8 cellular contexts compared by ENCODE assay signal in the genomic region with DNA sequence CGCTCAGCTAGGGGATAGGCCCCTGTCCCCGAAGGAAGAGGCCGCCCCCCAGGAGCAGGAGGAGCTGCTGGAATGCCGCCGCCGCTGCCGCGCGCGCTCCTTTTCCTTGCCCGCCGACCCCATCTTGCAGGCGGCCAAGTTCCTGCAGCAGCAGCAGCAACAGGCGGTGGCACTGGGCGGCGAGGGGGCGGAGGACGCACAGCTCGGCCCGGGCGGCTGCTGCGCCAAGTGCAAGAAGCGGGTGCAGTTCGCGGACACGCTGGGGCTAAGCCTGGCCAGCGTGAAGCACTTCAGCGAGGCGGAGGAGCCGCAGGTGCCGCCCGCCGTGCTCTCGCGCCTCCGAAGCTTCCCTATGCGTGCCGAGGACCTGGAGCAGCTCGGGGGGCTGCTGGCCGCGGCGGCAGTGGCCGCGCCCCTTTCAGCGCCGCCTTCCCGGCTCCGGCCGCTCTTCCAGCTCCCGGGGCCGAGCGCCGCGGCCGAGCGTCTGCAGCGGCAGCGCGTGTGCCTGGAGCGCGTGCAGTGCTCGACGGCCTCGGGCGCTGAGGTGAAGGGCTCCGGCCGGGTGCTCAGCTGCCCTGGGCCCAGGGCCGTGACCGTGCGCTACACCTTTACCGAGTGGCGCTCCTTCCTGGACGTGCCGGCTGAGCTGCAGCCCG. TPM values are rescaled to one million over a fixed set of nuclear protein-coding genes. Genes with fewer than 3 reads are reported as not detected.
DNase-seq lines count a peak whose midpoint lies in the region; ATAC-seq, FAIRE-seq and TF ChIP-seq lines count a peak whose summit lies in the region.

No MANE protein-coding gene starts in this region.

- intact Hi-C loops in K562 (cut with micrococcal nuclease): no loop called here

- TF ChIP-seq POLR2A in K562 (conservative IDR thresholded peaks at IDR 0.05): no peak
- no peak for TF ChIP-seq POLR2A in suprapubic skin (IDR thresholded peaks at IDR 0.05)

- peaks cover 62% of the 10 kb centered on the region for H3K27me3 Mint-ChIP-seq in activated T-cell treated with anti-CD3 and anti-CD28 coated beads, Interleukin-2, amount 50 U/mL, for 4 hours (ENCODE audit: low read depth)

- no TSS peak for BruUV-seq in K562 (replicated peaks; lab: Mats Ljungman, UMichigan)

- WGBS in K562 (ENCODE audit: insufficient coverage, low coverage, missing lambda C conversion rate): 89% methylated on average over 22 of the region's 75 CpGs
- no CpG with 5 or more reads among the region's 75 CpGs for WGBS in suprapubic skin

- no peaks in the 10 kb centered on the region for H3K36me3 ChIP-seq in MM.1S (replicated peaks; ENCODE audit: insufficient read depth, low read length)
- H3K36me3 ChIP-seq in K562 (ENCODE audit: control insufficient read depth, insufficient read depth, low read length): no peaks in the 10 kb centered on the region
- no peaks in the 10 kb centered on the region for H3K36me3 ChIP-seq in suprapubic skin

- POLR2A ChIA-PET in K562 (lab: Yijun Ruan, JAX): no interaction called here

- TF ChIP-seq CTCF in MM.1S (IDR thresholded peaks at IDR 0.05; ENCODE audit: low read length) (no peak), K562 (IDR thresholded peaks at IDR 0.05 in 2 of 3, conservative IDR thresholded peaks at IDR 0.05 in 1 of 3; ENCODE audit: insufficient read depth in 2 of 3, low read depth in 1 of 3, low read length in 3 of 3) (no peak), suprapubic skin (IDR thresholded peaks at IDR 0.05) (no peak)

- no peaks in the 10 kb centered on the region for H3K9me3 ChIP-seq in MM.1S (replicated peaks; ENCODE audit: insufficient read depth, low read length)
- H3K9me3 ChIP-seq in K562 (replicated peaks; ENCODE audit: control insufficient read depth, insufficient read depth, low read depth, low read length): no peaks in the 10 kb centered on the region
- H3K9me3 ChIP-seq in suprapubic skin: no peaks in the 10 kb centered on the region

- no peaks in the 10 kb centered on the region for H3K9me3 Mint-ChIP-seq in activated T-cell treated with anti-CD3 and anti-CD28 coated beads, Interleukin-2, amount 50 U/mL, for 4 hours

- ATAC-seq in activated T-cell treated with anti-CD3 and anti-CD28 coated beads, Interleukin-2, amount 50 U/mL, for 4 hours: peak; percentile 26 to 27
- no peak for ATAC-seq in K562

- peak overlapping the region; percentile 51; the same call in 1 of the 2 replicates for H3K9ac ChIP-seq in MM.1S (ENCODE audit: low read length)
- no peak overlapping the region for H3K9ac ChIP-seq in K562 (ENCODE audit: insufficient read depth in 1 of 2, low read depth in 2 of 2, low read length in 2 of 2)

- TF ChIP-seq RAD21 in K562 (CRISPR knock-in tag; conservative IDR thresholded peaks at IDR 0.05 in 1 of 2, IDR thresholded peaks at IDR 0.05 in 1 of 2): no peak

- H3K4me2 ChIP-seq in MM.1S (ENCODE audit: low read depth, low read length): peak overlapping the region; percentile 94
- H3K4me2 ChIP-seq in K562 (ENCODE audit: insufficient read depth, low read length): no peak overlapping the region

- H3K4me3 ChIP-seq in MM.1S (ENCODE audit: low read length): peak overlapping the region; percentile 79
- H3K4me3 ChIP-seq in K562: no peak overlapping the region
- peak overlapping the region; percentile 75 for H3K4me3 ChIP-seq in suprapubic skin

- no peak for DNase-seq in activated T-cell treated with anti-CD3 and anti-CD28 coated beads, Interleukin-2, amount 50 U/mL, for 4 hours
- no peak for DNase-seq in activated T-cell treated with anti-CD3 and anti-CD28 coated beads, Interleukin-2, amount 50 U/mL, for 1 hour
- peak; percentile 60 for DNase-seq in MM.1S
- DNase-seq in K562 (ENCODE audit: extremely low read depth in 1 of 4, low spot score in 3 of 4): no peak
- DNase-seq in kidney tubule cell (ENCODE audit: low spot score): peak; percentile 50
- DNase-seq in suprapubic skin (ENCODE audit: low spot score in 2 of 2): no peak
- DNase-seq in stimulated activated CD4-positive, alpha-beta T cell treated with anti-CD3 and anti-CD28 coated beads, Interleukin-2, amount 100 ng/mL, for 48 hours: no peak
- DNase-seq in central memory CD4-positive, alpha-beta T cell: no peak

- no peaks in the 10 kb centered on the region for H3K36me3 Mint-ChIP-seq in activated T-cell treated with anti-CD3 and anti-CD28 coated beads, Interleukin-2, amount 50 U/mL, for 4 hours (ENCODE audit: insufficient read depth)

- peaks cover 5% of the 10 kb centered on the region for H3K4me1 Mint-ChIP-seq in activated T-cell treated with anti-CD3 and anti-CD28 coated beads, Interleukin-2, amount 50 U/mL, for 4 hours (ENCODE audit: low read depth)

- no peaks in the 10 kb centered on the region for H3K9me2 ChIP-seq in MM.1S (replicated peaks; ENCODE audit: insufficient read depth, low read length)

- H3K4me3 Mint-ChIP-seq in activated T-cell treated with anti-CD3 and anti-CD28 coated beads, Interleukin-2, amount 50 U/mL, for 4 hours: no peak overlapping the region

- in situ Hi-C loops in K562 (cut with MboI): no loop called here

- no peak overlapping the region for H3K27ac ChIP-seq in MM.1S (ENCODE audit: low read length)
- no peak overlapping the region for H3K27ac ChIP-seq in K562 (ENCODE audit: extremely low read depth, low read depth, low read length)
- H3K27ac ChIP-seq in suprapubic skin: peak overlapping the region; percentile 82

- CTCF ChIA-PET in K562 (lab: Yijun Ruan, JAX; ENCODE audit: low intra/inter-chr PET ratio): no interaction called here

- H4K20me1 ChIP-seq in MM.1S (ENCODE audit: insufficient read depth, low read length) (no peaks in the 10 kb centered on the region), K562 (replicated peaks; ENCODE audit: control insufficient read depth, insufficient read depth, low read length) (no peaks in the 10 kb centered on the region)

- H3K79me2 ChIP-seq in MM.1S (ENCODE audit: low read length) (no peaks in the 10 kb centered on the region), K562 (ENCODE audit: control insufficient read depth, insufficient read depth, low read length) (no peaks in the 10 kb centered on the region)

- H2AFZ ChIP-seq in MM.1S (ENCODE audit: low read length) (peak overlapping the region; percentile 82), K562 (ENCODE audit: low read depth, low read length) (no peak overlapping the region)

- H3K4me1 ChIP-seq in MM.1S (ENCODE audit: low read length) (peaks cover 5% of the 10 kb centered on the region; the same call in 1 of the 2 replicates), K562 (replicated peaks in 1 of 2; ENCODE audit: control insufficient read depth in 2 of 2, insufficient read depth in 2 of 2, low read length in 2 of 2) (peaks cover 5 to 23% of the 10 kb centered on the region in 2 experiments; a peak in 3 of 5 replicates), suprapubic skin (peaks cover 43% of the 10 kb centered on the region)

- no peaks in the 10 kb centered on the region for H3K9me1 ChIP-seq in K562 (ENCODE audit: control insufficient read depth, insufficient read depth, low read length)

- TF ChIP-seq EP300 in K562 (IDR thresholded peaks at IDR 0.05; ENCODE audit: low read length) (no peak), suprapubic skin (IDR thresholded peaks at IDR 0.05) (no peak)

- H3F3A ChIP-seq in MM.1S (ENCODE audit: insufficient read depth, low read length): no peaks in the 10 kb centered on the region

- H3K27me3 ChIP-seq in MM.1S (replicated peaks; ENCODE audit: insufficient read depth, low read length) (no peaks in the 10 kb centered on the region), K562 (ENCODE audit: control insufficient read depth in 2 of 2, insufficient read depth in 2 of 2, low read length in 2 of 2) (peaks cover 20 to 46% of the 10 kb centered on the region in 2 experiments; a peak in 3 of 5 replicates), suprapubic skin (peaks cover 20% of the 10 kb centered on the region)

- no peak for FAIRE-seq in K562 (lab: Jason Lieb, UNC)

TF ChIP-seq in K562, 482 proteins besides CTCF, POLR2A, EP300 and RAD21 (continues in another document):
- TF ChIP-seq, protein P1, sequence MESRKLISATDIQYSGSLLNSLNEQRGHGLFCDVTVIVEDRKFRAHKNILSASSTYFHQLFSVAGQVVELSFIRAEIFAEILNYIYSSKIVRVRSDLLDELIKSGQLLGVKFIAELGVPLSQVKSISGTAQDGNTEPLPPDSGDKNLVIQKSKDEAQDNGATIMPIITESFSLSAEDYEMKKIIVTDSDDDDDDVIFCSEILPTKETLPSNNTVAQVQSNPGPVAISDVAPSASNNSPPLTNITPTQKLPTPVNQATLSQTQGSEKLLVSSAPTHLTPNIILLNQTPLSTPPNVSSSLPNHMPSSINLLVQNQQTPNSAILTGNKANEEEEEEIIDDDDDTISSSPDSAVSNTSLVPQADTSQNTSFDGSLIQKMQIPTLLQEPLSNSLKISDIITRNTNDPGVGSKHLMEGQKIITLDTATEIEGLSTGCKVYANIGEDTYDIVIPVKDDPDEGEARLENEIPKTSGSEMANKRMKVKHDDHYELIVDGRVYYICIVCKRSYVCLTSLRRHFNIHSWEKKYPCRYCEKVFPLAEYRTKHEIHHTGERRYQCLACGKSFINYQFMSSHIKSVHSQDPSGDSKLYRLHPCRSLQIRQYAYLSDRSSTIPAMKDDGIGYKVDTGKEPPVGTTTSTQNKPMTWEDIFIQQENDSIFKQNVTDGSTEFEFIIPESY (CRISPR knock-in tag; IDR thresholded peaks at IDR 0.05): peak; percentile 78; the same call in 1 of the 2 replicates
- TF ChIP-seq GABPB2 (CRISPR knock-in tag; conservative IDR thresholded peaks at IDR 0.05): no peak
- TF ChIP-seq E2F3 (CRISPR knock-in tag; IDR thresholded peaks at IDR 0.05): no peak

RNA-seq across cellular contexts. Expression of a gene that starts 0.6 kb away (rescaled TPM):
- total RNA-seq in activated T-cell treated with anti-CD3 and anti-CD28 coated beads, Interleukin-2, amount 50 U/mL, for 4 hours: not detected
- 0.37 TPM in 1 of 2 replicates, not detected in the other for total RNA-seq in K562 (2011; cell fraction: chromatin; rRNA removed; ENCODE audit: low replicate concordance)
- total RNA-seq in K562 (2011; cell fraction: nucleolus; rRNA removed): 0.50 and 0.53 TPM in 2 replicates
- 0.29 and 0.46 TPM in 2 replicates for total RNA-seq in K562 (2011; cell fraction: nucleoplasm; rRNA removed)
- total RNA-seq in K562 (2014; rRNA removed): 0.08 TPM in 1 of 2 replicates, not detected in the other
- not detected in 2 replicates for total RNA-seq in K562 (2014; rRNA removed; fragmentation: Illumina TruSeq; extraction: Trizol)
- not detected in 2 replicates for total RNA-seq in K562 (2015; rRNA removed; fragmentation: Illumina TruSeq; extraction: Trizol)
- 0.04 TPM in 2 replicates for total RNA-seq in K562 (2021)
- polyA plus RNA-seq in K562 (2011; rRNA removed): 0.13 and 0.35 TPM in 2 replicates
- polyA plus RNA-seq in K562 (2011; cell fraction: cytosol; rRNA removed): 0.35 and 0.51 TPM in 2 replicates
- polyA plus RNA-seq in K562 (2011; cell fraction: nucleus; rRNA removed): 0.17 and 0.28 TPM in 2 replicates
- 0.21 TPM in 2 replicates for polyA plus RNA-seq in K562 (2012)
- polyA plus RNA-seq in K562 (2014; fragmentation: Illumina TruSeq; extraction: Trizol): 0.01 and 0.03 TPM in 2 replicates
- under 1 TPM in 1 of 2 experiments, not detected in 1; 0.01 TPM for polyA plus RNA-seq in K562 (2014; fragmentation: Nextera tagmentation; extraction: Ambion mirVana)
- 0.01 TPM in 2 replicates for polyA plus RNA-seq in K562 (2014; rRNA removed)
- polyA minus RNA-seq in K562 (2011; rRNA and poly(A)+ RNA removed): 0.21 and 0.27 TPM in 2 replicates
- polyA minus RNA-seq in K562 (2011; cell fraction: cytosol; rRNA and poly(A)+ RNA removed): 0.38 and 1.2 TPM in 2 replicates
- 0.27 and 1.00 TPM in 2 replicates for polyA minus RNA-seq in K562 (2011; cell fraction: nucleus; rRNA and poly(A)+ RNA removed)
- under 1 TPM; 0.38 to 0.80 (median 0.67) TPM for total RNA-seq in suprapubic skin

Comparison
In these comparisons a context has a peak if more than half of its experiments do, and no peak if none do; other contexts are left out.
1. DNase-seq: peak in MM.1S (single experiment) and kidney tubule cell (single experiment); none in activated T-cell treated with anti-CD3 and anti-CD28 coated beads, Interleukin-2, amount 50 U/mL, for 4 hours (single experiment), activated T-cell treated with anti-CD3 and anti-CD28 coated beads, Interleukin-2, amount 50 U/mL, for 1 hour (single experiment), K562 (0 of 4), suprapubic skin (0 of 2), stimulated activated CD4-positive, alpha-beta T cell treated with anti-CD3 and anti-CD28 coated beads, Interleukin-2, amount 100 ng/mL, for 48 hours (0 of 2) and central memory CD4-positive, alpha-beta T cell (single experiment).